15 cellular contexts compared by ENCODE assay signal in the genomic region with DNA sequence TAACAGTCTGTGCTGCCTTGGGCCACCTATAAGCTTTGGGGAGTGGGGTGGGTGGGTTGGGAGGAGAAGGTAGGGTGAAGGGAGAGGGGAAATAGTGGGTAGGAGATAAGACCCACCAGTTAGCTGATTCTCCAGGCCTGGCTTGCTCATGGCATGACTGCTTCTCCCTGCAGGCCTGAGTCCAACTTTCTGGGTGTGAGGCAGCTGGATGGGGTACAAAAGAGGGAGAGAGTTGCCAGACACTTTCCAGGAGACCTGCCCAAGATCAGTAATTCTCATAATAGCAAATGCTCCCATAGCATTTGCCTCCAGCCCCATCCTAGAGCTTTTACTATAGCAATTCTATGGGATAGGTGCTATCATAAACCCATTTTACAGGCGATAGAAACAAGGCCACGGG. TPM values are rescaled to one million over a fixed set of nuclear protein-coding genes. Genes with fewer than 3 reads are reported as not detected.
DNase-seq lines count a peak whose midpoint lies in the region; ATAC-seq and TF ChIP-seq lines count a peak whose summit lies in the region.
"Had no signal": no experiment of that assay in that cellular context is flagged by ENCODE, and none has a peak within 500 bp of the region (broad histone marks: within the 10 kb centered on the region; RNA-seq: fewer than 3 reads in every experiment).

No MANE protein-coding gene starts in this region.

- no peak overlapping the region for H2AFZ ChIP-seq in GM23248

- intact Hi-C loops in heart left ventricle (cut with DNase I): no loop called here

- H3K36me3 ChIP-seq in GM23248 (ENCODE audit: low read depth): no peaks in the 10 kb centered on the region
- H3K36me3 ChIP-seq in heart left ventricle: no peaks in the 10 kb centered on the region

- H3K9ac ChIP-seq in GM23248: no peak overlapping the region

- DNase-seq in GM23248 (peak; percentile 31), astrocyte of the hippocampus (ENCODE audit: low read depth, low spot score) (peak; percentile 71), heart left ventricle (peak in 4 of 5 donors; percentile 46 to 77 (median 60)), putamen (ENCODE audit: low spot score) (peak; percentile 30), NCI-H82 treated with DMSO at 0.1 percent for 48 hours (lab: John Stamatoyannopoulos, UW; ENCODE audit: unreplicated experiment) (no peak), RPMI8226 (no peak)
- no peak for DNase-seq in stimulated activated naive CD4-positive, alpha-beta T cell treated with Interleukin-2 at 50 U/mL for 16 hours (lab: John Stamatoyannopoulos, UW)
- DNase-seq: DMS79, Kasumi-1, NCI-H2081, NCI-H524 treated with DMSO at 0.1 percent for 48 hours had no signal

- no peaks in the 10 kb centered on the region for H3K9me2 ChIP-seq in GM23248 (ENCODE audit: insufficient read depth)

- H3K9me3 ChIP-seq in GM23248 (ENCODE audit: low read depth) (no peaks in the 10 kb centered on the region), heart left ventricle (no peaks in the 10 kb centered on the region)
- H3K9me3 ChIP-seq: A549 had no signal

- no peak for TF ChIP-seq POLR2A in heart left ventricle (IDR thresholded peaks at IDR 0.05)

- in situ Hi-C loops in GM23248 (cut with MboI): no loop called here

- ATAC-seq in heart left ventricle: peak; percentile 52 to 86 (median 79)
- ATAC-seq in GM21529 (IDR thresholded peaks at IDR 0.05; ENCODE audit: unreplicated experiment): no peak
- ATAC-seq: GM12878 had no signal

- H3K27ac ChIP-seq in GM23248 (no peak overlapping the region), heart left ventricle (peak overlapping the region in 7 of 12 donors; percentile 10 to 61 (median 39))
- H3K27ac ChIP-seq: A549 had no signal

- TF ChIP-seq CTCF in heart left ventricle (IDR thresholded peaks at IDR 0.05): no peak

- H3K4me3 ChIP-seq in GM23248 (no peak overlapping the region), heart left ventricle (no peak overlapping the region)
- H3K4me3 ChIP-seq: A549, GM12878 had no signal

- H3K4me1 ChIP-seq in GM23248 (ENCODE audit: insufficient read depth) (no peaks in the 10 kb centered on the region), heart left ventricle (peaks cover 0 to 63% (median 28%) of the 10 kb centered on the region in 12 donors)

- no peaks in the 10 kb centered on the region for H3F3A ChIP-seq in GM23248 (ENCODE audit: insufficient read depth)

- H3K79me2 ChIP-seq in GM23248 (ENCODE audit: insufficient read depth): no peaks in the 10 kb centered on the region

- H4K20me1 ChIP-seq in GM23248 (ENCODE audit: insufficient read depth): no peaks in the 10 kb centered on the region

- H3K4me2 ChIP-seq in GM23248 (ENCODE audit: unreplicated experiment): no peak overlapping the region

- H3K27me3 ChIP-seq in GM23248 (replicated peaks; ENCODE audit: insufficient read depth) (peaks cover 15% of the 10 kb centered on the region), heart left ventricle (peaks cover 0 to 13% (median 0%) of the 10 kb centered on the region in 9 donors)

- WGBS in GM23248 (ENCODE audit: low coverage in 1 of 2, low lambda C conversion rate in 2 of 2, missing lambda C conversion rate in 2 of 2), 2 experiments: 88 to 100% methylated on average over 2 of the region's 2 CpGs
- WGBS in heart left ventricle, 4 donors: 72 to 97% (median 82%) methylated on average over 2 of the region's 2 CpGs

RNA-seq across cellular contexts. Expression of a gene that starts 7.7 kb away (rescaled TPM):
- total RNA-seq in GM23248 (2014; rRNA removed; shearing (Covaris generic)): 0.11 and 0.13 TPM in 2 replicates
- polyA plus RNA-seq in GM23248 (2016; fragmentation: Nextera tagmentation; extraction: Ambion mirVana) (0.04 and 0.11 TPM in 2 replicates), heart left ventricle (1 to 10 TPM; 3.8 to 4.9 TPM)
- total RNA-seq in heart left ventricle: 10 to 100 TPM; 16.9 to 40.0 (median 23.7) TPM
- polyA plus RNA-seq: CD14-positive monocyte had no signal

Comparison
In these comparisons a context has a peak if more than half of its experiments do, and no peak if none do; other contexts are left out.
1. DNase-seq: peak in GM23248 (single experiment), astrocyte of the hippocampus (single experiment), heart left ventricle (4 of 5) and putamen (single experiment); none in stimulated activated naive CD4-positive, alpha-beta T cell treated with Interleukin-2 at 50 U/mL for 16 hours (single experiment), NCI-H82 treated with DMSO at 0.1 percent for 48 hours (single experiment) and RPMI8226 (single experiment).
2. RNA of a gene that starts 7.7 kb away (total RNA-seq): 16.9 to 40.0 TPM in heart left ventricle; 0.11 to 0.13 TPM in GM23248; every median in the first group is over 10 times any median in the second.